Comparison of ENCODE assay signal across 1 cellular context in genomic region chr16:11797166-11797956, GRCh38.
TF ChIP-seq lines count a peak whose summit lies in the region.

A gene with protein sequence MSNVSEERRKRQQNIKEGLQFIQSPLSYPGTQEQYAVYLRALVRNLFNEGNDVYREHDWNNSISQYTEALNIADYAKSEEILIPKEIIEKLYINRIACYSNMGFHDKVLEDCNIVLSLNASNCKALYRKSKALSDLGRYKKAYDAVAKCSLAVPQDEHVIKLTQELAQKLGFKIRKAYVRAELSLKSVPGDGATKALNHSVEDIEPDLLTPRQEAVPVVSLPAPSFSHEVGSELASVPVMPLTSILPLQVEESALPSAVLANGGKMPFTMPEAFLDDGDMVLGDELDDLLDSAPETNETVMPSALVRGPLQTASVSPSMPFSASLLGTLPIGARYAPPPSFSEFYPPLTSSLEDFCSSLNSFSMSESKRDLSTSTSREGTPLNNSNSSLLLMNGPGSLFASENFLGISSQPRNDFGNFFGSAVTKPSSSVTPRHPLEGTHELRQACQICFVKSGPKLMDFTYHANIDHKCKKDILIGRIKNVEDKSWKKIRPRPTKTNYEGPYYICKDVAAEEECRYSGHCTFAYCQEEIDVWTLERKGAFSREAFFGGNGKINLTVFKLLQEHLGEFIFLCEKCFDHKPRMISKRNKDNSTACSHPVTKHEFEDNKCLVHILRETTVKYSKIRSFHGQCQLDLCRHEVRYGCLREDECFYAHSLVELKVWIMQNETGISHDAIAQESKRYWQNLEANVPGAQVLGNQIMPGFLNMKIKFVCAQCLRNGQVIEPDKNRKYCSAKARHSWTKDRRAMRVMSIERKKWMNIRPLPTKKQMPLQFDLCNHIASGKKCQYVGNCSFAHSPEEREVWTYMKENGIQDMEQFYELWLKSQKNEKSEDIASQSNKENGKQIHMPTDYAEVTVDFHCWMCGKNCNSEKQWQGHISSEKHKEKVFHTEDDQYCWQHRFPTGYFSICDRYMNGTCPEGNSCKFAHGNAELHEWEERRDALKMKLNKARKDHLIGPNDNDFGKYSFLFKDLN (minus strand): TSS chr16:11797258. CDS start chr16:11782354, 14,904 bp downstream.

TF ChIP-seq in HepG2, 621 proteins besides CTCF, POLR2A, EP300 and RAD21 (continued from another document and continues in another):
- TF ChIP-seq, protein P1, sequence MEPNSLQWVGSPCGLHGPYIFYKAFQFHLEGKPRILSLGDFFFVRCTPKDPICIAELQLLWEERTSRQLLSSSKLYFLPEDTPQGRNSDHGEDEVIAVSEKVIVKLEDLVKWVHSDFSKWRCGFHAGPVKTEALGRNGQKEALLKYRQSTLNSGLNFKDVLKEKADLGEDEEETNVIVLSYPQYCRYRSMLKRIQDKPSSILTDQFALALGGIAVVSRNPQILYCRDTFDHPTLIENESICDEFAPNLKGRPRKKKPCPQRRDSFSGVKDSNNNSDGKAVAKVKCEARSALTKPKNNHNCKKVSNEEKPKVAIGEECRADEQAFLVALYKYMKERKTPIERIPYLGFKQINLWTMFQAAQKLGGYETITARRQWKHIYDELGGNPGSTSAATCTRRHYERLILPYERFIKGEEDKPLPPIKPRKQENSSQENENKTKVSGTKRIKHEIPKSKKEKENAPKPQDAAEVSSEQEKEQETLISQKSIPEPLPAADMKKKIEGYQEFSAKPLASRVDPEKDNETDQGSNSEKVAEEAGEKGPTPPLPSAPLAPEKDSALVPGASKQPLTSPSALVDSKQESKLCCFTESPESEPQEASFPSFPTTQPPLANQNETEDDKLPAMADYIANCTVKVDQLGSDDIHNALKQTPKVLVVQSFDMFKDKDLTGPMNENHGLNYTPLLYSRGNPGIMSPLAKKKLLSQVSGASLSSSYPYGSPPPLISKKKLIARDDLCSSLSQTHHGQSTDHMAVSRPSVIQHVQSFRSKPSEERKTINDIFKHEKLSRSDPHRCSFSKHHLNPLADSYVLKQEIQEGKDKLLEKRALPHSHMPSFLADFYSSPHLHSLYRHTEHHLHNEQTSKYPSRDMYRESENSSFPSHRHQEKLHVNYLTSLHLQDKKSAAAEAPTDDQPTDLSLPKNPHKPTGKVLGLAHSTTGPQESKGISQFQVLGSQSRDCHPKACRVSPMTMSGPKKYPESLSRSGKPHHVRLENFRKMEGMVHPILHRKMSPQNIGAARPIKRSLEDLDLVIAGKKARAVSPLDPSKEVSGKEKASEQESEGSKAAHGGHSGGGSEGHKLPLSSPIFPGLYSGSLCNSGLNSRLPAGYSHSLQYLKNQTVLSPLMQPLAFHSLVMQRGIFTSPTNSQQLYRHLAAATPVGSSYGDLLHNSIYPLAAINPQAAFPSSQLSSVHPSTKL (CRISPR knock-in tag; IDR thresholded peaks at IDR 0.05): peak; percentile 63
- TF ChIP-seq RXRB (CRISPR knock-in tag; IDR thresholded peaks at IDR 0.05; ENCODE audit: borderline replicate concordance): peak; percentile 92
- TF ChIP-seq NRL (CRISPR knock-in tag; IDR thresholded peaks at IDR 0.05; ENCODE audit: borderline replicate concordance): peak; percentile 100
- TF ChIP-seq, protein P2, sequence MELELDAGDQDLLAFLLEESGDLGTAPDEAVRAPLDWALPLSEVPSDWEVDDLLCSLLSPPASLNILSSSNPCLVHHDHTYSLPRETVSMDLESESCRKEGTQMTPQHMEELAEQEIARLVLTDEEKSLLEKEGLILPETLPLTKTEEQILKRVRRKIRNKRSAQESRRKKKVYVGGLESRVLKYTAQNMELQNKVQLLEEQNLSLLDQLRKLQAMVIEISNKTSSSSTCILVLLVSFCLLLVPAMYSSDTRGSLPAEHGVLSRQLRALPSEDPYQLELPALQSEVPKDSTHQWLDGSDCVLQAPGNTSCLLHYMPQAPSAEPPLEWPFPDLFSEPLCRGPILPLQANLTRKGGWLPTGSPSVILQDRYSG (CRISPR knock-in tag; IDR thresholded peaks at IDR 0.05): peak; percentile 96
- no peak for TF ChIP-seq FOXA1 (IDR thresholded peaks at IDR 0.05)
- TF ChIP-seq FOXA1 (CRISPR knock-in tag; IDR thresholded peaks at IDR 0.05): peak; percentile 11; the same call in 1 of the 2 replicates
- peak; percentile 85; the same call in 1 of the 2 replicates for TF ChIP-seq ZNF3 (CRISPR knock-in tag; IDR thresholded peaks at IDR 0.05)
- peak; percentile 91 for TF ChIP-seq HNRNPLL (IDR thresholded peaks at IDR 0.05; ENCODE audit: low read depth, low read length, poor library complexity, severe bottlenecking)
- TF ChIP-seq, protein P3, sequence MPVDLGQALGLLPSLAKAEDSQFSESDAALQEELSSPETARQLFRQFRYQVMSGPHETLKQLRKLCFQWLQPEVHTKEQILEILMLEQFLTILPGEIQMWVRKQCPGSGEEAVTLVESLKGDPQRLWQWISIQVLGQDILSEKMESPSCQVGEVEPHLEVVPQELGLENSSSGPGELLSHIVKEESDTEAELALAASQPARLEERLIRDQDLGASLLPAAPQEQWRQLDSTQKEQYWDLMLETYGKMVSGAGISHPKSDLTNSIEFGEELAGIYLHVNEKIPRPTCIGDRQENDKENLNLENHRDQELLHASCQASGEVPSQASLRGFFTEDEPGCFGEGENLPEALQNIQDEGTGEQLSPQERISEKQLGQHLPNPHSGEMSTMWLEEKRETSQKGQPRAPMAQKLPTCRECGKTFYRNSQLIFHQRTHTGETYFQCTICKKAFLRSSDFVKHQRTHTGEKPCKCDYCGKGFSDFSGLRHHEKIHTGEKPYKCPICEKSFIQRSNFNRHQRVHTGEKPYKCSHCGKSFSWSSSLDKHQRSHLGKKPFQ (CRISPR knock-in tag; IDR thresholded peaks at IDR 0.05; ENCODE audit: insufficient replicate concordance): peak; percentile 97
- TF ChIP-seq ADNP (CRISPR knock-in tag; IDR thresholded peaks at IDR 0.05): peak; percentile 66; the same call in 1 of the 2 replicates
- peak; percentile 99 for TF ChIP-seq ZBTB2 (CRISPR knock-in tag; IDR thresholded peaks at IDR 0.05; ENCODE audit: low read depth)
- TF ChIP-seq, protein P4, sequence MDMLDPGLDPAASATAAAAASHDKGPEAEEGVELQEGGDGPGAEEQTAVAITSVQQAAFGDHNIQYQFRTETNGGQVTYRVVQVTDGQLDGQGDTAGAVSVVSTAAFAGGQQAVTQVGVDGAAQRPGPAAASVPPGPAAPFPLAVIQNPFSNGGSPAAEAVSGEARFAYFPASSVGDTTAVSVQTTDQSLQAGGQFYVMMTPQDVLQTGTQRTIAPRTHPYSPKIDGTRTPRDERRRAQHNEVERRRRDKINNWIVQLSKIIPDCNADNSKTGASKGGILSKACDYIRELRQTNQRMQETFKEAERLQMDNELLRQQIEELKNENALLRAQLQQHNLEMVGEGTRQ (IDR thresholded peaks at IDR 0.05; ENCODE audit: low read depth, low read length): no peak
- TF ChIP-seq, protein P4 (CRISPR knock-in tag; IDR thresholded peaks at IDR 0.05; ENCODE audit: borderline replicate concordance): peak; percentile 70; the same call in 1 of the 2 replicates
- TF ChIP-seq HDAC2 (CRISPR knock-in tag; IDR thresholded peaks at IDR 0.05): peak; percentile 58; the same call in 1 of the 2 replicates
- peak; percentile 92; the same call in 1 of the 2 replicates for TF ChIP-seq STAT5B (CRISPR knock-in tag; IDR thresholded peaks at IDR 0.05)
- peak; percentile 69 for TF ChIP-seq ZNF546 (CRISPR knock-in tag; conservative IDR thresholded peaks at IDR 0.05)
- peak; percentile 88; the same call in 1 of the 2 replicates for TF ChIP-seq ESRRA (CRISPR knock-in tag; IDR thresholded peaks at IDR 0.05; ENCODE audit: low read depth)
- peak; percentile 82 for TF ChIP-seq TFE3 (CRISPR knock-in tag; IDR thresholded peaks at IDR 0.05)
- TF ChIP-seq MTERF4 (CRISPR knock-in tag; IDR thresholded peaks at IDR 0.05): peak; percentile 99
- peak; percentile 60; the same call in 1 of the 2 replicates for TF ChIP-seq MIER2 (CRISPR knock-in tag; IDR thresholded peaks at IDR 0.05)
- TF ChIP-seq KLF9 (CRISPR knock-in tag; IDR thresholded peaks at IDR 0.05; ENCODE audit: low read depth): peak; percentile 92
- peak; percentile 92 for TF ChIP-seq ZNF274 (CRISPR knock-in tag; IDR thresholded peaks at IDR 0.05)
- TF ChIP-seq ZNF256 (CRISPR knock-in tag; conservative IDR thresholded peaks at IDR 0.05): peak; percentile 99
- TF ChIP-seq SMARCE1 (IDR thresholded peaks at IDR 0.05; ENCODE audit: borderline replicate concordance): no peak
- peak; percentile 72; the same call in 1 of the 2 replicates for TF ChIP-seq NR2C2 (CRISPR knock-in tag; IDR thresholded peaks at IDR 0.05; ENCODE audit: borderline replicate concordance)
- TF ChIP-seq, protein P5, sequence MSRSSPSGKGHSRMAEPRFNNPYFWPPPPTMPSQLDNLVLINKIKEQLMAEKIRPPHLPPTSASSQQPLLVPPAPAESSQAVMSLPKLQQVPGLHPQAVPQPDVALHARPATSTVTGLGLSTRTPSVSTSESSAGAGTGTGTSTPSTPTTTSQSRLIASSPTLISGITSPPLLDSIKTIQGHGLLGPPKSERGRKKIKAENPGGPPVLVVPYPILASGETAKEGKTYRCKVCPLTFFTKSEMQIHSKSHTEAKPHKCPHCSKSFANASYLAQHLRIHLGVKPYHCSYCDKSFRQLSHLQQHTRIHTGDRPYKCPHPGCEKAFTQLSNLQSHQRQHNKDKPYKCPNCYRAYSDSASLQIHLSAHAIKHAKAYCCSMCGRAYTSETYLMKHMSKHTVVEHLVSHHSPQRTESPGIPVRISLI (CRISPR knock-in tag; IDR thresholded peaks at IDR 0.05; ENCODE audit: borderline replicate concordance): peak; percentile 80
- TF ChIP-seq CSRNP1 (CRISPR knock-in tag; IDR thresholded peaks at IDR 0.05): peak; percentile 98
- TF ChIP-seq THRA (CRISPR knock-in tag; IDR thresholded peaks at IDR 0.05; ENCODE audit: borderline replicate concordance): peak; percentile 95
- peak; percentile 95; the same call in 1 of the 2 replicates for TF ChIP-seq ETV6 (CRISPR knock-in tag; conservative IDR thresholded peaks at IDR 0.05)
- TF ChIP-seq ZBTB7A (CRISPR knock-in tag; IDR thresholded peaks at IDR 0.05): peak; percentile 87; the same call in 1 of the 2 replicates
- TF ChIP-seq, protein P6, sequence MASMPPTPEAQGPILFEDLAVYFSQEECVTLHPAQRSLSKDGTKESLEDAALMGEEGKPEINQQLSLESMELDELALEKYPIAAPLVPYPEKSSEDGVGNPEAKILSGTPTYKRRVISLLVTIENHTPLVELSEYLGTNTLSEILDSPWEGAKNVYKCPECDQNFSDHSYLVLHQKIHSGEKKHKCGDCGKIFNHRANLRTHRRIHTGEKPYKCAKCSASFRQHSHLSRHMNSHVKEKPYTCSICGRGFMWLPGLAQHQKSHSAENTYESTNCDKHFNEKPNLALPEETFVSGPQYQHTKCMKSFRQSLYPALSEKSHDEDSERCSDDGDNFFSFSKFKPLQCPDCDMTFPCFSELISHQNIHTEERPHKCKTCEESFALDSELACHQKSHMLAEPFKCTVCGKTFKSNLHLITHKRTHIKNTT (CRISPR knock-in tag; IDR thresholded peaks at IDR 0.05): peak; percentile 84; the same call in 1 of the 2 replicates
